In genomic region chr7:29839302-29839701, GRCh38 we compare ENCODE assay signal across 1 cellular context.
TF ChIP-seq lines count a peak whose summit lies in the region.

No MANE protein-coding gene starts in this region.

TF ChIP-seq in K562, 482 proteins besides CTCF, POLR2A, EP300 and RAD21 (continued from another document):
- TF ChIP-seq ATF7 (IDR thresholded peaks at IDR 0.05) (peak; percentile 84), SMARCB1 (IDR thresholded peaks at IDR 0.05; ENCODE audit: insufficient read length, low read depth) (no peak), ATF3 (IDR thresholded peaks at IDR 0.05) (peak; percentile 70), ATF3 (CRISPR knock-in tag; conservative IDR thresholded peaks at IDR 0.05) (no peak), GATAD2B (IDR thresholded peaks at IDR 0.05; ENCODE audit: borderline replicate concordance) (no peak), PHB2 (IDR thresholded peaks at IDR 0.05; ENCODE audit: low read depth) (no peak), NCOR1 (IDR thresholded peaks at IDR 0.05) (no peak), RBM15 (IDR thresholded peaks at IDR 0.05; ENCODE audit: insufficient read depth, low read length) (no peak), ZKSCAN3 (CRISPR knock-in tag; IDR thresholded peaks at IDR 0.05) (no peak), NFYB (IDR thresholded peaks at IDR 0.05; ENCODE audit: extremely low read depth, insufficient read length) (no peak), E2F3 (CRISPR knock-in tag; IDR thresholded peaks at IDR 0.05) (no peak), SMAD4 (CRISPR knock-in tag; conservative IDR thresholded peaks at IDR 0.05) (no peak), GTF2E2 (tag; IDR thresholded peaks at IDR 0.05) (no peak), PATZ1 (CRISPR knock-in tag; IDR thresholded peaks at IDR 0.05; ENCODE audit: borderline replicate concordance) (no peak), MIER1 (IDR thresholded peaks at IDR 0.05; ENCODE audit: low read depth) (no peak), TEAD2 (tag; IDR thresholded peaks at IDR 0.05) (no peak), JUND (IDR thresholded peaks at IDR 0.05; ENCODE audit: borderline replicate concordance, low read depth, low read length) (peak; percentile 64), JUND (tag; IDR thresholded peaks at IDR 0.05; ENCODE audit: borderline replicate concordance, low read depth, low read length) (peak; percentile 68; the same call in 1 of the 3 replicates), TEAD4 (IDR thresholded peaks at IDR 0.05; ENCODE audit: low read length) (peak; percentile 42), TEAD4 (CRISPR knock-in tag; IDR thresholded peaks at IDR 0.05; ENCODE audit: borderline replicate concordance) (no peak), ZNF586 (CRISPR knock-in tag; conservative IDR thresholded peaks at IDR 0.05) (no peak), JUN (IDR thresholded peaks at IDR 0.05; ENCODE audit: borderline replicate concordance, low read depth, low read length) (peak; percentile 66), JUN (CRISPR knock-in tag; IDR thresholded peaks at IDR 0.05; ENCODE audit: borderline replicate concordance) (no peak), MED1 (CRISPR knock-in tag; IDR thresholded peaks at IDR 0.05; ENCODE audit: borderline replicate concordance) (no peak), EHMT2 (IDR thresholded peaks at IDR 0.05) (no peak), ZNF146 (CRISPR knock-in tag; IDR thresholded peaks at IDR 0.05; ENCODE audit: unreplicated experiment) (no peak), ZFP36 (IDR thresholded peaks at IDR 0.05; ENCODE audit: low read depth, low read length, partially characterized antibody) (no peak)
